Comparison of ENCODE assay signal across 1 cellular context in the genomic region with DNA sequence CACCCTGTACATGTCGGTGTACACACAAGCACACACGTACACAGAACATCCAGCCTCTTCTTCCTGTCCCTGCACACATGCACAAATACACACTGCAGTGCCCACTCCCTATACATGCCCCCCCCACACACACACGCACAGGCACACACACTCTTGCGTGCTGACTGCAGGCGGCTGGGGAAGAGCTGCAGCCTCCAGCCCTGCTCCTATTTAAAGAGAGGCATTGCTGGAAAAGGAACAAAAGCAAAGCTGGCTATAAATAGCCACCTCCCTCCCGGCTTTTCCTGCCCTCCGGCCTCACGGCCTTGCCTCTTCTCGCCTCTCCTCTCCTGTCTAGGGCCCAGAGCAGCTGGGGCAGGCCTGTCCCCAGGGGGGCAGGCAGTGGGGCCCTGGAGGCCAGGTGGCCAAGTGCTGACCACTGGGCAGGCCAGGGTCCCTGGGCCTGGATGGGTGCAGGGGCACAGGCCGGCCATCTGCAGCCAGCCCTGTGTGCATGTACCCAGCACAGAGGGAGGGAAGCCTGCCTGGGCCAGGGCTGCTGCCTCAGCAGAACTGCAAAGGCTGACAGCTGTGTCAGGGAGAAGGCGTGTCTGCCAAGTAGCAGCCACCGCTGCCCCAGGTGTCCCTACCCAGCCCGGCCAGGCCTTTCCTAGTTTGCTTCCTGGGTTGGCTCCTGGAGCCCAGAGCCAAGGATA.
A peak's percentile ranks its signal among the peaks of the same experiment; 100 is the strongest.
TF ChIP-seq lines count a peak whose summit lies in the region.

No MANE protein-coding gene starts in this region.

TF ChIP-seq in K562, 482 proteins besides CTCF, POLR2A, EP300 and RAD21:
- TF ChIP-seq RB1 (IDR thresholded peaks at IDR 0.05; ENCODE audit: low read depth): no peak
- TF ChIP-seq, protein P1, sequence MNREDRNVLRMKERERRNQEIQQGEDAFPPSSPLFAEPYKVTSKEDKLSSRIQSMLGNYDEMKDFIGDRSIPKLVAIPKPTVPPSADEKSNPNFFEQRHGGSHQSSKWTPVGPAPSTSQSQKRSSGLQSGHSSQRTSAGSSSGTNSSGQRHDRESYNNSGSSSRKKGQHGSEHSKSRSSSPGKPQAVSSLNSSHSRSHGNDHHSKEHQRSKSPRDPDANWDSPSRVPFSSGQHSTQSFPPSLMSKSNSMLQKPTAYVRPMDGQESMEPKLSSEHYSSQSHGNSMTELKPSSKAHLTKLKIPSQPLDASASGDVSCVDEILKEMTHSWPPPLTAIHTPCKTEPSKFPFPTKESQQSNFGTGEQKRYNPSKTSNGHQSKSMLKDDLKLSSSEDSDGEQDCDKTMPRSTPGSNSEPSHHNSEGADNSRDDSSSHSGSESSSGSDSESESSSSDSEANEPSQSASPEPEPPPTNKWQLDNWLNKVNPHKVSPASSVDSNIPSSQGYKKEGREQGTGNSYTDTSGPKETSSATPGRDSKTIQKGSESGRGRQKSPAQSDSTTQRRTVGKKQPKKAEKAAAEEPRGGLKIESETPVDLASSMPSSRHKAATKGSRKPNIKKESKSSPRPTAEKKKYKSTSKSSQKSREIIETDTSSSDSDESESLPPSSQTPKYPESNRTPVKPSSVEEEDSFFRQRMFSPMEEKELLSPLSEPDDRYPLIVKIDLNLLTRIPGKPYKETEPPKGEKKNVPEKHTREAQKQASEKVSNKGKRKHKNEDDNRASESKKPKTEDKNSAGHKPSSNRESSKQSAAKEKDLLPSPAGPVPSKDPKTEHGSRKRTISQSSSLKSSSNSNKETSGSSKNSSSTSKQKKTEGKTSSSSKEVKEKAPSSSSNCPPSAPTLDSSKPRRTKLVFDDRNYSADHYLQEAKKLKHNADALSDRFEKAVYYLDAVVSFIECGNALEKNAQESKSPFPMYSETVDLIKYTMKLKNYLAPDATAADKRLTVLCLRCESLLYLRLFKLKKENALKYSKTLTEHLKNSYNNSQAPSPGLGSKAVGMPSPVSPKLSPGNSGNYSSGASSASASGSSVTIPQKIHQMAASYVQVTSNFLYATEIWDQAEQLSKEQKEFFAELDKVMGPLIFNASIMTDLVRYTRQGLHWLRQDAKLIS (CRISPR knock-in tag; IDR thresholded peaks at IDR 0.05): no peak
- TF ChIP-seq MEF2A (IDR thresholded peaks at IDR 0.05; ENCODE audit: control insufficient read depth, low read depth, low read length): peak; percentile 24; the same call in 1 of the 2 replicates
- TF ChIP-seq C11orf30 (IDR thresholded peaks at IDR 0.05; ENCODE audit: low read depth): peak; percentile 33; the same call in 1 of the 2 replicates
- TF ChIP-seq, protein P2, sequence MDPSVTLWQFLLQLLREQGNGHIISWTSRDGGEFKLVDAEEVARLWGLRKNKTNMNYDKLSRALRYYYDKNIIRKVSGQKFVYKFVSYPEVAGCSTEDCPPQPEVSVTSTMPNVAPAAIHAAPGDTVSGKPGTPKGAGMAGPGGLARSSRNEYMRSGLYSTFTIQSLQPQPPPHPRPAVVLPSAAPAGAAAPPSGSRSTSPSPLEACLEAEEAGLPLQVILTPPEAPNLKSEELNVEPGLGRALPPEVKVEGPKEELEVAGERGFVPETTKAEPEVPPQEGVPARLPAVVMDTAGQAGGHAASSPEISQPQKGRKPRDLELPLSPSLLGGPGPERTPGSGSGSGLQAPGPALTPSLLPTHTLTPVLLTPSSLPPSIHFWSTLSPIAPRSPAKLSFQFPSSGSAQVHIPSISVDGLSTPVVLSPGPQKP (CRISPR knock-in tag; IDR thresholded peaks at IDR 0.05): no peak
- TF ChIP-seq ZNF316 (IDR thresholded peaks at IDR 0.05): 0 out of 2 replicates have a peak, but pooled peaks have one; percentile 25
TF ChIP-seq in K562: peak in this region for 3.
